In the genomic region with DNA sequence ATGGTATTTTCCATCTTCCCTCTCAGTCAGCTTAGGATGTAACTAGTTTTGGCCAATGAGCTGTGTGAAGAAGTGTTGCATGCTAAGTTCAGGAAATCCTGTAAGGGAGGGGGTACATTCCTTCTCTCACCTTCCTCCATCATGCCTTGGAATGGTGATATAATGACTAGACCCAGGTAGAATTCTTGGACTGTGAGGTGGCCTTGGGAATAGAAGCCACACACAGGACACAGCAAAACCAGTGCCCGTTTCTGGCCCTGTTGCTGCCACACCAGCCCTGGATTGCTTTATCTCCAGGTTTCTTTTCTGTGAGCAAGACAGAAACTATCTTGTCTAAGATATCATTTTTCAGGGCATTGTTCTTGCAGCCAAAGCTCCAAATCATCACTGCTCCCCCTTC, we compare ENCODE assay signal across 16 cellular contexts. TPM values are rescaled to one million over a fixed set of nuclear protein-coding genes. Genes with fewer than 3 reads are reported as not detected.
DNase-seq lines count a peak whose midpoint lies in the region; ATAC-seq, FAIRE-seq and TF ChIP-seq lines count a peak whose summit lies in the region.
"Had no signal": no experiment of that assay in that cellular context is flagged by ENCODE, and none has a peak within 500 bp of the region (broad histone marks: within the 10 kb centered on the region; RNA-seq: fewer than 3 reads in every experiment).

No MANE protein-coding gene starts in this region.

- H3K79me2 ChIP-seq in PC-3 (ENCODE audit: low read length) (no peaks in the 10 kb centered on the region), H9 (ENCODE audit: insufficient read depth, low read length) (no peaks in the 10 kb centered on the region)

- no peak overlapping the region for H3K14ac ChIP-seq in H9 (ENCODE audit: insufficient read depth, low read length)

- no CpG with 5 or more reads among the region's 1 CpG for WGBS in H9 (ENCODE audit: extremely low coverage, insufficient read length, low lambda C conversion rate)

- H3K4me3 ChIP-seq in PC-3 (ENCODE audit: low read length) (no peak overlapping the region), bronchial epithelial cell (ENCODE audit: low read depth, low read length) (no peak overlapping the region), subcutaneous abdominal adipose tissue (ENCODE audit: low read depth in 1 of 5, low read length in 5 of 5) (no peak overlapping the region)
- H3K4me3 ChIP-seq: BLaER1 treated with 17β-estradiol and CSF1 and Interleukin-3, amounts not matched to agents 10 nM and 100 nM; GM12878 had no signal

- H4K8ac ChIP-seq in H9 (replicated peaks; ENCODE audit: insufficient read length, low read depth, low read length): no peak overlapping the region

- no peak overlapping the region for H2BK12ac ChIP-seq in H9 (ENCODE audit: insufficient read length, low read depth, low read length)

- H3K27me3 Mint-ChIP-seq in H9 (ENCODE audit: low read depth): peaks cover 8% of the 10 kb centered on the region

- no peak overlapping the region for H2BK120ac ChIP-seq in H9 (ENCODE audit: low read depth, low read length, poor library complexity, severe bottlenecking)

- H4K91ac ChIP-seq in H9 (ENCODE audit: insufficient read length, low read depth, low read length): no peak overlapping the region

- H3K9me3 Mint-ChIP-seq in H9: peaks cover 54 to 80% of the 10 kb centered on the region in 2 experiments

- ATAC-seq in PC-3: no peak
- ATAC-seq: CD8-positive, alpha-beta T cell; GM12878 had no signal

- H3K36me3 ChIP-seq in PC-3 (ENCODE audit: low read depth, low read length) (no peaks in the 10 kb centered on the region), bronchial epithelial cell (ENCODE audit: control insufficient read depth, insufficient read depth, low read length) (no peaks in the 10 kb centered on the region), subcutaneous abdominal adipose tissue (ENCODE audit: control insufficient read depth in 5 of 5, insufficient read depth in 5 of 5, low read length in 5 of 5) (no peaks in the 10 kb centered on the region)
- H3K36me3 ChIP-seq: BLaER1 treated with 17β-estradiol and CSF1 and Interleukin-3, amounts not matched to agents 10 nM and 100 nM had no signal

- POLR2A ChIA-PET in PC-3 (lab: Charles Lee; ENCODE audit: unreplicated experiment): no interaction called here

- H3K27ac Mint-ChIP-seq in H9: no peak overlapping the region
- H3K27ac Mint-ChIP-seq: B cell; CD8-positive, alpha-beta T cell had no signal

- H3K9me3 ChIP-seq in PC-3 (ENCODE audit: low read length) (no peaks in the 10 kb centered on the region), subcutaneous abdominal adipose tissue (ENCODE audit: control insufficient read depth in 5 of 5, low read length in 5 of 5) (peaks cover 0 to 3% (median 0%) of the 10 kb centered on the region in 5 donors), H9 (ENCODE audit: control insufficient read depth, low read depth, low read length) (no peaks in the 10 kb centered on the region)

- FAIRE-seq in bronchial epithelial cell (lab: Jason Lieb, UNC): no peak
- FAIRE-seq: GM12878 had no signal

- no peak overlapping the region for H3K56ac ChIP-seq in H9 (ENCODE audit: insufficient read length, low read depth, low read length)

- H3K79me1 ChIP-seq in H9 (ENCODE audit: insufficient read depth, low read depth, low read length, poor library complexity, severe bottlenecking): no peaks in the 10 kb centered on the region

- H3T11ph ChIP-seq in H9 (ENCODE audit: low read length): no peak overlapping the region

- no peaks in the 10 kb centered on the region for H4K20me1 ChIP-seq in PC-3 (ENCODE audit: low read length)
- H4K20me1 ChIP-seq in H9 (ENCODE audit: control insufficient read depth, insufficient read depth, insufficient read length): no peaks in the 10 kb centered on the region
- H4K20me1 ChIP-seq: BLaER1 treated with 17β-estradiol and CSF1 and Interleukin-3, amounts not matched to agents 10 nM and 100 nM had no signal

- no peaks in the 10 kb centered on the region for H3F3A ChIP-seq in PC-3 (ENCODE audit: low read length, unreplicated experiment)

- intact Hi-C loops in PC-3 (cut with micrococcal nuclease): no loop called here

- H3K4me1 ChIP-seq in PC-3 (ENCODE audit: insufficient read depth, low read length): 0 out of 2 replicates have a peak, but pooled peaks cover 6% of the 10 kb centered on the region
- peaks cover 0 to 53% (median 37%) of the 10 kb centered on the region in 5 donors for H3K4me1 ChIP-seq in subcutaneous abdominal adipose tissue (ENCODE audit: control insufficient read depth in 5 of 5, insufficient read depth in 5 of 5, low read length in 5 of 5)
- no peaks in the 10 kb centered on the region for H3K4me1 ChIP-seq in H9 (ENCODE audit: insufficient read depth, low read length)

- CTCF ChIA-PET in PC-3 (lab: Charles Lee): no interaction called here

- no peak overlapping the region for H2BK20ac ChIP-seq in H9 (ENCODE audit: low read depth, low read length, poor library complexity, severe bottlenecking)

- no TSS peak for BruUV-seq in PC-3 (replicated peaks; lab: Mats Ljungman, UMichigan)

- peaks cover 0 to 2% (median 0%) of the 10 kb centered on the region in 3 experiments; a peak in 3 of 7 replicates for H3K36me3 Mint-ChIP-seq in H9 (ENCODE audit: insufficient read depth in 1 of 3, low read depth in 3 of 3)
- H3K36me3 Mint-ChIP-seq: CD8-positive, alpha-beta T cell had no signal

- no peak overlapping the region for H3K23ac ChIP-seq in H9 (ENCODE audit: insufficient read length, low read depth, low read length)

- H3K27me3 ChIP-seq in PC-3 (ENCODE audit: low read length): no peaks in the 10 kb centered on the region
- H3K27me3 ChIP-seq in bronchial epithelial cell (ENCODE audit: control insufficient read depth, insufficient read depth, low read length): no peaks in the 10 kb centered on the region
- no peaks in the 10 kb centered on the region for H3K27me3 ChIP-seq in subcutaneous abdominal adipose tissue (ENCODE audit: control insufficient read depth in 5 of 5, insufficient read depth in 4 of 5, low read length in 5 of 5)
- no peaks in the 10 kb centered on the region for H3K27me3 ChIP-seq in H9 (ENCODE audit: insufficient read depth, low read length)
- H3K27me3 ChIP-seq: BLaER1 treated with 17β-estradiol and CSF1 and Interleukin-3, amounts not matched to agents 10 nM and 100 nM had no signal

- H3K4me3 Mint-ChIP-seq in H9: no peak overlapping the region
- H3K4me3 Mint-ChIP-seq: B cell; CD8-positive, alpha-beta T cell had no signal

- no peak overlapping the region for H2AFZ ChIP-seq in PC-3 (ENCODE audit: low read length)
- H2AFZ ChIP-seq in H9 (ENCODE audit: low read length): no peak overlapping the region

- no peak overlapping the region for H2BK15ac ChIP-seq in H9 (ENCODE audit: low read depth, low read length)

- TF ChIP-seq CTCF in PC-3 (conservative IDR thresholded peaks at IDR 0.05; ENCODE audit: low read depth, low read length) (no peak), bronchial epithelial cell (IDR thresholded peaks at IDR 0.05; ENCODE audit: insufficient read depth, low read length, severe bottlenecking) (no peak), H9 (conservative IDR thresholded peaks at IDR 0.05) (no peak)

- H3K4me2 ChIP-seq in PC-3 (ENCODE audit: low read length) (no peak overlapping the region), H9 (ENCODE audit: insufficient read depth, insufficient read length, low read length) (no peak overlapping the region)

- no peaks in the 10 kb centered on the region for H3K9me2 ChIP-seq in PC-3 (replicated peaks; ENCODE audit: low read length)

- H3K27ac ChIP-seq in PC-3 (ENCODE audit: low read length): no peak overlapping the region
- H3K27ac ChIP-seq in subcutaneous abdominal adipose tissue (ENCODE audit: low read depth, low read length): peak overlapping the region; percentile 94
- no peak overlapping the region for H3K27ac ChIP-seq in H9 (ENCODE audit: insufficient read length, low read depth, low read length)
- H3K27ac ChIP-seq: BLaER1 treated with 17β-estradiol and CSF1 and Interleukin-3, amounts not matched to agents 10 nM and 100 nM had no signal

- no peaks in the 10 kb centered on the region for H3K4me1 Mint-ChIP-seq in H9
- H3K4me1 Mint-ChIP-seq: B cell had no signal

- H3K4ac ChIP-seq in H9 (ENCODE audit: low read depth, low read length): no peak overlapping the region

- H3K23me2 ChIP-seq in H9 (ENCODE audit: insufficient read length, low read depth, low read length, poor library complexity, severe bottlenecking): no peaks in the 10 kb centered on the region

- no peak overlapping the region for H2AK5ac ChIP-seq in H9 (ENCODE audit: insufficient read length, low read length)

- H4K5ac ChIP-seq in H9 (ENCODE audit: insufficient read length, low read depth, low read length): no peak overlapping the region

- H3K18ac ChIP-seq in H9 (ENCODE audit: insufficient read length, low read depth, low read length): no peak overlapping the region

- no peak overlapping the region for H2BK5ac ChIP-seq in H9 (ENCODE audit: insufficient read length, low read length)

- H3K9ac ChIP-seq in PC-3 (ENCODE audit: low read length) (no peak overlapping the region), subcutaneous abdominal adipose tissue (ENCODE audit: low read length in 5 of 5) (peak overlapping the region in 1 of 5 donors; percentile 57), H9 (ENCODE audit: extremely low read depth, insufficient read length, low read length) (no peak overlapping the region)
- H3K9ac ChIP-seq: BLaER1 treated with 17β-estradiol and CSF1 and Interleukin-3, amounts not matched to agents 10 nM and 100 nM had no signal

- DNase-seq in PC-3: peak; percentile 24
- DNase-seq in bronchial epithelial cell (ENCODE audit: low read depth): peak; percentile 87
- DNase-seq in kidney tubule cell (ENCODE audit: low spot score): peak; percentile 86
- DNase-seq in NCI-H128 (lab: John Stamatoyannopoulos, UW; ENCODE audit: unreplicated experiment): no peak
- no peak for DNase-seq in H9
- no peak for DNase-seq in nucleus accumbens (lab: John Stamatoyannopoulos, UW)
- DNase-seq: Calu3; CD8-positive, alpha-beta T cell; DMS79 treated with DMSO at 0.1 percent for 48 hours; GOT3; H7; IMR-90 had no signal

RNA-seq across cellular contexts. Expression of gene ZNF354A, which starts 10.5 kb away (rescaled TPM):
- total RNA-seq in PC-3 (2014; rRNA removed): 16.8 and 29.4 TPM in 2 replicates
- 5.8 and 7.6 TPM in 2 replicates for total RNA-seq in bronchial epithelial cell
- 13.8 and 17.1 TPM in 2 replicates for total RNA-seq in H9 (2021)

Comparison
In these comparisons a context has a peak if more than half of its experiments do, and no peak if none do; other contexts are left out.
1. DNase-seq: peak in PC-3 (single experiment), bronchial epithelial cell (single experiment) and kidney tubule cell (single experiment); none in NCI-H128 (single experiment), H9 (single experiment) and nucleus accumbens (0 of 56).